In the genomic region with DNA sequence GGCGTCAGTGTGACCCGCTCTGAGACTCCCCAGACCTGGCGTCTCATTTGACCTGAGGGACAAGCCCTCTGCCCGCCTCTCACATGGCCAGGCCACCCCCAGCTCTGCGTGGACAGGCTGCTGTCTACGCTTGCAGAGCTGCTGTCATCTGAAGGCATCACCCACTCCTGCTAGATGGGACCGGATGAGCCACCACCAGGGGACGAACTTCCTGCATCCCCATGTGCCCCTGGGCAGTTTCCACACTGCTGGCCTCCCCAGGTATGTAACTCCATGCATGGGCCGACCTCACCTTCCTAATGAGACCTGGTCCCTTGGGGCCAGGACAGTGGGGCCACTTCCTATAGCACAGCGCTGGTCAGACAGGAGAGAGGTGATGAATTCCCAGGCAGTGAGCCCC, we compare ENCODE assay signal across 25 cellular contexts.
"Had no signal": no experiment of that assay in that cellular context is flagged by ENCODE, and none has a peak within 500 bp of the region (broad histone marks: within the 10 kb centered on the region; RNA-seq: fewer than 3 reads in every experiment).

No MANE protein-coding gene starts in this region.

- H3K27me3 Mint-ChIP-seq: activated CD4-positive, alpha-beta memory T cell treated with anti-CD3 and anti-CD28 coated beads, Interleukin-2, amount 10 ng/mL, durations not matched to agents 7 days and 5 days had no signal

- H3K9me3 Mint-ChIP-seq: activated CD4-positive, alpha-beta memory T cell treated with anti-CD3 and anti-CD28 coated beads, Interleukin-2, amount 10 ng/mL, durations not matched to agents 7 days and 5 days; activated naive CD4-positive, alpha-beta T cell treated with anti-CD3 and anti-CD28 coated beads for 36 hours; activated T-helper 17 cell treated with anti-CD3 and anti-CD28 coated beads, Interleukin-2, amount 50 U/mL, for 72 hours had no signal

- DNase-seq: activated CD4-positive, alpha-beta memory T cell treated with anti-CD3 and anti-CD28 coated beads, Interleukin-2, amount 10 ng/mL, durations not matched to agents 7 days and 5 days; activated CD4-positive, alpha-beta T cell treated with anti-CD3 and anti-CD28 coated beads, Interleukin-2, amount 50 U/mL, for 1 hour; activated CD4-positive, CD25-positive, alpha-beta regulatory T cell; activated gamma-delta T cell; activated naive CD4-positive, alpha-beta T cell treated with anti-CD3 and anti-CD28 coated beads for 36 hours; activated T-cell treated with anti-CD3 and anti-CD28 coated beads for 4 hours; activated T-cell treated with anti-CD3 and anti-CD28 coated beads, Interleukin-2, amount 50 U/mL, for 48 hours; Kasumi-1; NCI-H1105 treated with DMSO at 0.1 percent for 48 hours; NCI-H146; NCI-H187 treated with DMSO at 0.1 percent for 48 hours; NCI-H2081 treated with DMSO at 0.1 percent for 48 hours; NCI-H2171; NCI-H510A; NCI-H69; PC-9; SHP77 treated with DMSO at 0.1 percent for 48 hours; T-helper 17 cell; T1000 had no signal

- H3K36me3 Mint-ChIP-seq: brain had no signal

- FAIRE-seq: astrocyte, TTC549 had no signal

- H3K4me3 Mint-ChIP-seq: activated CD4-positive, alpha-beta memory T cell treated with anti-CD3 and anti-CD28 coated beads, Interleukin-2, amount 10 ng/mL, durations not matched to agents 7 days and 5 days; activated naive CD4-positive, alpha-beta T cell treated with anti-CD3 and anti-CD28 coated beads for 36 hours; activated naive CD8-positive, alpha-beta T cell; activated T-helper 17 cell treated with anti-CD3 and anti-CD28 coated beads, Interleukin-2, amount 50 U/mL, for 72 hours; brain; T-helper 17 cell had no signal

- H2AFZ ChIP-seq: PC-9 had no signal

- H3K27ac Mint-ChIP-seq: activated CD4-positive, alpha-beta memory T cell treated with anti-CD3 and anti-CD28 coated beads, Interleukin-2, amount 10 ng/mL, durations not matched to agents 7 days and 5 days; activated naive CD4-positive, alpha-beta T cell treated with anti-CD3 and anti-CD28 coated beads for 36 hours; activated naive CD8-positive, alpha-beta T cell; activated T-helper 17 cell treated with anti-CD3 and anti-CD28 coated beads, Interleukin-2, amount 50 U/mL, for 72 hours; T-helper 17 cell had no signal

- H3K4me3 ChIP-seq: PC-9 had no signal

- H3K4me1 Mint-ChIP-seq: activated CD4-positive, alpha-beta memory T cell treated with anti-CD3 and anti-CD28 coated beads, Interleukin-2, amount 10 ng/mL, durations not matched to agents 7 days and 5 days; activated T-helper 17 cell treated with anti-CD3 and anti-CD28 coated beads, Interleukin-2, amount 50 U/mL, for 72 hours; T-helper 17 cell had no signal

- H3K4me2 ChIP-seq: PC-9 had no signal

- H3K27ac ChIP-seq: PC-9, VCaP had no signal

- ATAC-seq: activated T-helper 17 cell treated with anti-CD3 and anti-CD28 coated beads, Interleukin-2, amount 50 U/mL, for 72 hours; T-helper 17 cell had no signal
